ENCODE assay signal across 27 cellular contexts in the genomic region with DNA sequence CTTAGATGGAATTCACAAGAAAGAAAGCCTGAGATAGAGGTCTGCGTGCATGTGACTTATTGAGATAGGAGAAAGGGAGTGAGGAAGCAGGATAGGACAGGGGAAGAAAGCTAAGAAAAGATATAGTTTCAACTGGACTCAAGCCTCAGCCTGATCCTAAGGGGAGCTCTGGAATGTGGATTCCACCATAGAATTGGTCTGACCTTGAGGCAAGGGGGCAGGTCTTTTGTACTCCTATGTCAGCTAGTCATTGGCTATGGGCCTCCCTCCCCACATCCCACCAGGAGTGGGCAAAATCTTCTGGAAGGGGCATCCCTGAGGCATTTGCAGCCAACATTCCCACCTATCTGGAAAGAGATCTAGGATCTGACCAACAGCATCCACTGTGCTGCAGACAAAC.
"Had no signal": no experiment of that assay in that cellular context is flagged by ENCODE, and none has a peak within 500 bp of the region (broad histone marks: within the 10 kb centered on the region; RNA-seq: fewer than 3 reads in every experiment).

No MANE protein-coding gene starts in this region.

- H3K9me3 Mint-ChIP-seq: activated CD8-positive, alpha-beta T cell treated with anti-CD3 and anti-CD28 coated beads for 36 hours; activated naive CD8-positive, alpha-beta T cell treated with anti-CD3 and anti-CD28 coated beads for 36 hours; activated T-helper 2 cell treated with anti-CD3 and anti-CD28 coated beads, Interferon-gamma antibody, Interleukin-2, Interleukin-4, amounts not matched to agents 10 μg/mL and 5 μg/mL and 100 μg/mL, durations not matched to agents 14 hours and 24 hours and 36 hours had no signal

- H3K4me1 Mint-ChIP-seq: activated CD4-positive, alpha-beta T cell treated with anti-CD3 and anti-CD28 coated beads for 36 hours; activated naive CD4-positive, alpha-beta T cell treated with anti-CD3 and anti-CD28 coated beads, Interleukin-2, amount 10 ng/mL, durations not matched to agents 7 days and 5 days; activated naive CD8-positive, alpha-beta T cell treated with anti-CD3 and anti-CD28 coated beads for 36 hours; T-cell had no signal

- H3K27me3 ChIP-seq: brain microvascular endothelial cell, MG63 had no signal

- H3K4me3 ChIP-seq: MG63, SK-N-MC had no signal

- H3K27ac Mint-ChIP-seq: activated CD4-positive, alpha-beta T cell treated with anti-CD3 and anti-CD28 coated beads for 36 hours; activated CD8-positive, alpha-beta T cell treated with anti-CD3 and anti-CD28 coated beads for 36 hours; activated naive CD4-positive, alpha-beta T cell treated with anti-CD3 and anti-CD28 coated beads, Interleukin-2, amount 10 ng/mL, durations not matched to agents 7 days and 5 days; activated naive CD8-positive, alpha-beta T cell treated with anti-CD3 and anti-CD28 coated beads for 36 hours; activated T-cell treated with anti-CD3 and anti-CD28 coated beads, Interleukin-2, amount 50 U/mL, for 72 hours; activated T-helper 2 cell treated with anti-CD3 and anti-CD28 coated beads, Interferon-gamma antibody, Interleukin-2, Interleukin-4, amounts not matched to agents 10 μg/mL and 5 μg/mL and 100 μg/mL, durations not matched to agents 14 hours and 24 hours and 36 hours; T-cell had no signal

- H3K4me3 Mint-ChIP-seq: activated CD4-positive, alpha-beta T cell treated with anti-CD3 and anti-CD28 coated beads for 36 hours; activated CD8-positive, alpha-beta T cell treated with anti-CD3 and anti-CD28 coated beads for 36 hours; activated naive CD4-positive, alpha-beta T cell treated with anti-CD3 and anti-CD28 coated beads, Interleukin-2, amount 10 ng/mL, durations not matched to agents 7 days and 5 days; activated naive CD8-positive, alpha-beta T cell treated with anti-CD3 and anti-CD28 coated beads for 36 hours; activated T-cell treated with anti-CD3 and anti-CD28 coated beads, Interleukin-2, amount 50 U/mL, for 72 hours; T-cell had no signal

- H3K27ac ChIP-seq: brain microvascular endothelial cell, SK-N-MC, VCaP had no signal

- ATAC-seq: activated CD4-positive, alpha-beta T cell treated with anti-CD3 and anti-CD28 coated beads for 36 hours; activated CD8-positive, alpha-beta T cell treated with anti-CD3 and anti-CD28 coated beads for 36 hours; activated T-cell treated with anti-CD3 and anti-CD28 coated beads, Interleukin-2, amount 50 U/mL, for 72 hours; Panc1; Right ventricle myocardium inferior; T-cell had no signal

- H3K36me3 Mint-ChIP-seq: activated naive CD4-positive, alpha-beta T cell treated with anti-CD3 and anti-CD28 coated beads, Interleukin-2, amount 10 ng/mL, durations not matched to agents 7 days and 5 days; activated naive CD8-positive, alpha-beta T cell treated with anti-CD3 and anti-CD28 coated beads for 36 hours; T-cell had no signal

- DNase-seq: activated CD4-positive, alpha-beta T cell treated with anti-CD3 and anti-CD28 coated beads for 36 hours; activated CD4-positive, alpha-beta T cell treated with anti-CD3 and anti-CD28 coated beads, Interleukin-2, amount 50 U/mL, for 1 hour; activated CD8-positive, alpha-beta memory T cell treated with anti-CD3 and anti-CD28 coated beads, Interleukin-2, amount 50 U/mL, for 4 hours; activated CD8-positive, alpha-beta T cell treated with anti-CD3 and anti-CD28 coated beads for 36 hours; activated gamma-delta T cell treated with Interleukin-2 at 50 U/mL for 16 hours; activated naive CD4-positive, alpha-beta T cell treated with anti-CD3 and anti-CD28 coated beads, Interleukin-2, amount 10 ng/mL, durations not matched to agents 7 days and 5 days; activated naive CD8-positive, alpha-beta T cell treated with anti-CD3 and anti-CD28 coated beads for 36 hours; activated T-cell treated with anti-CD3 and anti-CD28 coated beads, Interleukin-2, amount 50 U/mL, for 72 hours; brain microvascular endothelial cell; MG63; MV-4-11; NCI-H1092 treated with DMSO at 0.1 percent for 48 hours; NCI-H1417 treated with DMSO at 0.1 percent for 48 hours; NCI-H1694; NCI-H2029; NCI-H2107; NCI-H510A treated with DMSO at 0.1 percent for 48 hours; NCI-H69; NK-92 treated with Interleukin-12 subunit alpha and Interleukin-12 subunit beta, amount 100 ng/mL, for 24 hours; OCI-M1; RPMI8226; T-cell had no signal

- H3K9me3 ChIP-seq: MG63 had no signal

- H3K36me3 ChIP-seq: brain microvascular endothelial cell, MG63 had no signal

- H3K27me3 Mint-ChIP-seq: activated naive CD4-positive, alpha-beta T cell treated with anti-CD3 and anti-CD28 coated beads, Interleukin-2, amount 10 ng/mL, durations not matched to agents 7 days and 5 days had no signal
